8 cellular contexts compared by ENCODE assay signal in genomic region chr12:14384783-14385638, GRCh38. TPM values are rescaled to one million over a fixed set of nuclear protein-coding genes. Genes with fewer than 3 reads are reported as not detected.
DNase-seq lines count a peak whose midpoint lies in the region; TF ChIP-seq lines count a peak whose summit lies in the region.

No MANE protein-coding gene starts in this region.

- no peaks in the 10 kb centered on the region for H3K27me3 ChIP-seq in SJSA1 (replicated peaks)
- no peaks in the 10 kb centered on the region for H3K27me3 ChIP-seq in right atrium auricular region

- H3K9me3 ChIP-seq in SJSA1 (replicated peaks) (peaks cover 6% of the 10 kb centered on the region; the same call in 1 of the 2 replicates), right atrium auricular region (peaks cover 0 to 11% of the 10 kb centered on the region in 2 donors)

- 0 out of 2 replicates have a peak, but pooled peaks cover 2% of the 10 kb centered on the region for H3K36me3 ChIP-seq in SJSA1
- H3K36me3 ChIP-seq in right atrium auricular region: no peaks in the 10 kb centered on the region

- DNase-seq in H4 (ENCODE audit: low spot score): peak; percentile 95
- peak; percentile 92 for DNase-seq in LNCaP clone FGC (ENCODE audit: low read depth)
- DNase-seq in SJSA1 (ENCODE audit: low read depth in 1 of 2, low spot score in 2 of 2): peak; percentile 46 to 76
- no peak for DNase-seq in right atrium auricular region (ENCODE audit: low spot score)
- DNase-seq in putamen (ENCODE audit: low spot score): peak; percentile 73
- DNase-seq in cortex of kidney (lab: John Stamatoyannopoulos, UW): no peak

- H3K4me3 ChIP-seq in GM08714 (ENCODE audit: low read length): peak overlapping the region; percentile 39
- H3K4me3 ChIP-seq in LNCaP clone FGC (ENCODE audit: low read depth, low read length): peak overlapping the region; percentile 37
- peak overlapping the region; percentile 6 for H3K4me3 ChIP-seq in SJSA1
- H3K4me3 ChIP-seq in right atrium auricular region: peak overlapping the region; percentile 25 to 42

- H3K4me1 ChIP-seq in SJSA1 (replicated peaks): peaks cover 11% of the 10 kb centered on the region
- peaks cover 0 to 29% of the 10 kb centered on the region in 2 donors for H3K4me1 ChIP-seq in right atrium auricular region

- TF ChIP-seq CTCF in LNCaP clone FGC (IDR thresholded peaks at IDR 0.05; ENCODE audit: control insufficient read depth, extremely low read depth, insufficient read depth) (no peak), right atrium auricular region (IDR thresholded peaks at IDR 0.05) (no peak)

- peak overlapping the region; percentile 37 for H3K27ac ChIP-seq in SJSA1
- peak overlapping the region; percentile 24 for H3K27ac ChIP-seq in angular gyrus (ENCODE audit: low read depth, low read length)
- peak overlapping the region; percentile 75 to 87 for H3K27ac ChIP-seq in right atrium auricular region

RNA-seq across cellular contexts. Expression of gene ATF7IP, which starts 19.5 kb away (rescaled TPM):
- 34.2 and 51.3 TPM in 2 replicates for total RNA-seq in H4 (2014; rRNA removed; shearing (Covaris generic))
- total RNA-seq in SJSA1 (2014; rRNA removed; shearing (Covaris generic)): 17.6 and 19.9 TPM in 2 replicates
- total RNA-seq in right atrium auricular region: 10 to 100 TPM; 33.1 to 39.7 TPM

Comparison
In these comparisons a context has a peak if more than half of its experiments do, and no peak if none do; other contexts are left out.
1. DNase-seq: peak in H4 (single experiment), LNCaP clone FGC (single experiment), SJSA1 (2 of 2) and putamen (single experiment); none in right atrium auricular region (single experiment) and cortex of kidney (single experiment).
2. H3K27ac ChIP-seq: peak in every context shown above with its lines; median percentile 81 in right atrium auricular region; 37 in SJSA1; 24 in angular gyrus.
3. Peak in every context shown above with its lines, with median percentiles within 50 percentile points of each other: H3K4me3 ChIP-seq.